ENCODE assay signal across 25 cellular contexts in the genomic region with DNA sequence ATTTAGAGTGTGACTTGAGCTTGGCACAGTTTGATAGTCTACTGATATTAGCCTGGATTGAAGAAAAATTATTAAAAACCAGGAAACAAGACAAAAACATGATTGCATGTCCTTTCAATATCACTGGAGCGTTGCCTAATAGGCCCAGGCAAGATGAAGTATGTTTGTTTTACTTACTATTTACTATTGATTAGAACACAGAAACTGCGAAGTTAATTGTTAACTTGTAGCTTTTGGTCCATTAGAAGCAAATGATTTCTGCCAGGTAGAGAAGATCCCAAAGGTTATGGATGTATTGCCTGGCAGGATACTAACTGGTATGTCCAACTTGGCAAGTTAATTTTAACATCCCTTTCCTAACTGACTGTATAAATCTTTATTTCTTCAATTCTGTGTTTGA.
DNase-seq lines count a peak whose midpoint lies in the region; ATAC-seq, FAIRE-seq and TF ChIP-seq lines count a peak whose summit lies in the region.
"Had no signal": no experiment of that assay in that cellular context is flagged by ENCODE, and none has a peak within 500 bp of the region (broad histone marks: within the 10 kb centered on the region; RNA-seq: fewer than 3 reads in every experiment).

No MANE protein-coding gene starts in this region.

- H3K4me1 ChIP-seq in endodermal cell (ENCODE audit: control insufficient read depth, insufficient read depth, low read length), result peaks cover 6% of the 10 kb centered on the region
- H3K4me1 ChIP-seq in HepG2 (ENCODE audit: insufficient read depth, low read length), result no peaks in the 10 kb centered on the region
- no peaks in the 10 kb centered on the region for H3K4me1 ChIP-seq in small intestine (ENCODE audit: control insufficient read depth in 2 of 2, insufficient read depth in 1 of 2, low read depth in 1 of 2, low read length in 1 of 2)
- H3K4me1 ChIP-seq in testis, result no peaks in the 10 kb centered on the region
- H3K4me1 ChIP-seq: A549; BE2C; BLaER1 treated with 17β-estradiol and CSF1 and Interleukin-3, amounts not matched to agents 10 nM and 100 nM had no signal

- TF ChIP-seq EP300 in HepG2 (IDR thresholded peaks at IDR 0.05; ENCODE audit: low read depth in 2 of 2, low read length in 2 of 2) (no peak), HepG2 (CRISPR knock-in tag; IDR thresholded peaks at IDR 0.05; ENCODE audit: borderline replicate concordance) (no peak)

- no peak overlapping the region for H3K27ac Mint-ChIP-seq in endodermal cell
- H3K27ac Mint-ChIP-seq: CD14-positive monocyte; CD4-positive, alpha-beta T cell; GM23338; H9 had no signal

- H3K9ac ChIP-seq in endodermal cell (ENCODE audit: extremely low read depth, low read length, poor library complexity, severe bottlenecking) (no peak overlapping the region), HepG2 (ENCODE audit: insufficient read depth, low read depth, low read length) (no peak overlapping the region)
- H3K9ac ChIP-seq: BLaER1 treated with 17β-estradiol and CSF1 and Interleukin-3, amounts not matched to agents 10 nM and 100 nM had no signal

- no peak overlapping the region for H3K4me3 Mint-ChIP-seq in endodermal cell
- H3K4me3 Mint-ChIP-seq: CD14-positive monocyte; CD4-positive, alpha-beta T cell; GM23338; H9 had no signal

- intact Hi-C loops in HepG2 (cut with micrococcal nuclease; ENCODE audit: unreplicated experiment) (no loop called here), testis (cut with DNase I; ENCODE audit: low total_unique reads) (no loop called here)

- ATAC-seq in HepG2, result peak; percentile 60
- ATAC-seq: A549, GM23338, HCT116 had no signal

- POLR2A ChIA-PET in HepG2 (lab: Yijun Ruan, JAX), result no interaction called here

- BruUV-seq in HepG2 (replicated peaks; lab: Mats Ljungman, UMichigan), result no TSS peak

- H4K20me1 ChIP-seq in HepG2 (ENCODE audit: insufficient read depth, low read length), result no peaks in the 10 kb centered on the region
- H4K20me1 ChIP-seq: BLaER1 treated with 17β-estradiol and CSF1 and Interleukin-3, amounts not matched to agents 10 nM and 100 nM had no signal

- TF ChIP-seq RAD21 in HepG2 (CRISPR knock-in tag; IDR thresholded peaks at IDR 0.05), result no peak

- TF ChIP-seq POLR2A in HepG2 (IDR thresholded peaks at IDR 0.05; ENCODE audit: insufficient read depth in 1 of 2, low read depth in 2 of 2, low read length in 2 of 2) (no peak), testis (IDR thresholded peaks at IDR 0.05) (no peak)

- H3K27ac ChIP-seq in endodermal cell (ENCODE audit: low read depth, low read length) (no peak overlapping the region), HepG2 (ENCODE audit: extremely low read length, insufficient read depth, low read length) (no peak overlapping the region), small intestine (ENCODE audit: low read depth in 1 of 2, low read length in 1 of 2) (no peak overlapping the region), testis (no peak overlapping the region)
- H3K27ac ChIP-seq: A549; BLaER1 treated with 17β-estradiol and CSF1 and Interleukin-3, amounts not matched to agents 10 nM and 100 nM had no signal

- peaks cover 22% of the 10 kb centered on the region for H3K4me1 Mint-ChIP-seq in endodermal cell
- H3K4me1 Mint-ChIP-seq: CD14-positive monocyte, GM23338 had no signal

- H3K27me3 ChIP-seq in endodermal cell (ENCODE audit: control insufficient read depth, insufficient read depth, low read length, poor library complexity, severe bottlenecking), result no peaks in the 10 kb centered on the region
- H3K27me3 ChIP-seq in HepG2 (ENCODE audit: control insufficient read depth in 1 of 2, insufficient read depth in 2 of 2, low read length in 2 of 2), result no peaks in the 10 kb centered on the region
- no peaks in the 10 kb centered on the region for H3K27me3 ChIP-seq in small intestine (ENCODE audit: control insufficient read depth in 2 of 2, insufficient read depth in 2 of 2, low read length in 2 of 2)
- H3K27me3 ChIP-seq in testis, result no peaks in the 10 kb centered on the region
- H3K27me3 ChIP-seq: BE2C; BLaER1 treated with 17β-estradiol and CSF1 and Interleukin-3, amounts not matched to agents 10 nM and 100 nM had no signal

- FAIRE-seq in HepG2 (lab: Jason Lieb, UNC), result no peak
- FAIRE-seq in small intestine (lab: Jason Lieb, UNC), result no peak
- FAIRE-seq: GM12891, GM18507 had no signal

- CTCF ChIA-PET in HepG2 (lab: Yijun Ruan, JAX; ENCODE audit: low intra/inter-chr PET ratio, low total read pairs), result no interaction called here

- peaks cover 77% of the 10 kb centered on the region for H3K36me3 Mint-ChIP-seq in endodermal cell (ENCODE audit: low read depth)
- H3K36me3 Mint-ChIP-seq: CD14-positive monocyte had no signal

- H3K9me3 ChIP-seq in endodermal cell (ENCODE audit: control insufficient read depth, low read length) (peaks cover 54% of the 10 kb centered on the region), HepG2 (ENCODE audit: low read length) (no peaks in the 10 kb centered on the region), small intestine (ENCODE audit: control insufficient read depth, low read depth) (no peaks in the 10 kb centered on the region), testis (no peaks in the 10 kb centered on the region)
- H3K9me3 ChIP-seq: A549; BE2C; BLaER1 treated with 17β-estradiol and CSF1 and Interleukin-3, amounts not matched to agents 10 nM and 100 nM had no signal

- H2AFZ ChIP-seq in HepG2 (ENCODE audit: low read length), result no peak overlapping the region
- H2AFZ ChIP-seq: GM23338 had no signal

- H3K9me3 Mint-ChIP-seq in endodermal cell, result peaks cover 10% of the 10 kb centered on the region
- H3K9me3 Mint-ChIP-seq: CD4-positive, alpha-beta T cell had no signal

- DNase-seq in DMS53 treated with DMSO at 0.1 percent for 48 hours (lab: John Stamatoyannopoulos, UW; ENCODE audit: unreplicated experiment) (peak; percentile 93), endodermal cell (no peak), HepG2 (ENCODE audit: low spot score) (no peak), small intestine (peak; percentile 1), NCI-H1092 treated with DMSO at 0.1 percent for 48 hours (lab: John Stamatoyannopoulos, UW) (no peak), testis (no peak)
- no peak for DNase-seq in stimulated activated CD4-positive, alpha-beta T cell treated with anti-CD3 and anti-CD28 coated beads, Interleukin-4, amount 100 ng/mL, for 1 hour
- DNase-seq: 8988T; ACHN; AML-193; BE2C; Calu3; CD4-positive, alpha-beta T cell; COR-L47; DMS153; DMS79 treated with DMSO at 0.1 percent for 48 hours; GF-D8; H9 had no signal

- no peaks in the 10 kb centered on the region for H3K79me2 ChIP-seq in HepG2 (ENCODE audit: insufficient read depth, low read length)

- H3K36me3 ChIP-seq in endodermal cell (ENCODE audit: control insufficient read depth, insufficient read depth, low read length) (peaks cover 94% of the 10 kb centered on the region), HepG2 (replicated peaks in 1 of 2; ENCODE audit: control insufficient read depth in 1 of 2, insufficient read depth in 2 of 2, low read length in 2 of 2) (no peaks in the 10 kb centered on the region), small intestine (ENCODE audit: control insufficient read depth in 2 of 2, insufficient read depth in 2 of 2, low read length in 2 of 2) (no peaks in the 10 kb centered on the region), testis (ENCODE audit: low read depth, missing control alignments) (no peaks in the 10 kb centered on the region)
- H3K36me3 ChIP-seq: BE2C; BLaER1 treated with 17β-estradiol and CSF1 and Interleukin-3, amounts not matched to agents 10 nM and 100 nM had no signal

- H3K4me2 ChIP-seq in HepG2 (ENCODE audit: low read depth, low read length), result no peak overlapping the region
- H3K4me2 ChIP-seq: A549; BLaER1 treated with 17β-estradiol and CSF1 and Interleukin-3, amounts not matched to agents 10 nM and 100 nM; GM23338 had no signal

- in situ Hi-C loops in HepG2 (cut with HindIII; ENCODE audit: extremely low pct_ligation_motif_present, low pct_unique_long_range_greater_than_20kb), result no loop called here

- 100% methylated on average over 2 of the region's 2 CpGs; no CpG with 5 or more reads in 1 of the 2 experiments for WGBS in endodermal cell (ENCODE audit: insufficient coverage in 1 of 2, insufficient read length in 1 of 2), 2 experiments
- 0% methylated on average over 2 of the region's 2 CpGs for WGBS in HepG2 (ENCODE audit: low lambda C conversion rate)
- 5 to 46% (median 29%) methylated on average over 2 of the region's 2 CpGs for WGBS in small intestine, 3 donors
- 72 to 85% methylated on average over 2 of the region's 2 CpGs for WGBS in testis, 2 donors

- peak overlapping the region; percentile 9 for H3K4me3 ChIP-seq in endodermal cell (ENCODE audit: low read length)
- H3K4me3 ChIP-seq in HepG2 (replicated peaks in 1 of 3; ENCODE audit: insufficient read depth in 1 of 3, low read depth in 2 of 3, low read length in 3 of 3), result no peak overlapping the region
- H3K4me3 ChIP-seq in small intestine (ENCODE audit: low read depth in 1 of 2, low read length in 2 of 2), result no peak overlapping the region
- no peak overlapping the region for H3K4me3 ChIP-seq in testis
- H3K4me3 ChIP-seq: A549; BLaER1 treated with 17β-estradiol and CSF1 and Interleukin-3, amounts not matched to agents 10 nM and 100 nM; GM23338 had no signal

- no peaks in the 10 kb centered on the region for H3K27me3 Mint-ChIP-seq in endodermal cell (ENCODE audit: insufficient read depth)
- H3K27me3 Mint-ChIP-seq: CD4-positive, alpha-beta T cell had no signal

- no peak for TF ChIP-seq CTCF in endodermal cell (conservative IDR thresholded peaks at IDR 0.05)
- no peak for TF ChIP-seq CTCF in HepG2 (CRISPR knock-in tag; IDR thresholded peaks at IDR 0.05)
- no peak for TF ChIP-seq CTCF in testis (IDR thresholded peaks at IDR 0.05)

TF ChIP-seq in HepG2, 621 proteins besides CTCF, POLR2A, EP300 and RAD21:
- TF ChIP-seq RXRB (CRISPR knock-in tag; IDR thresholded peaks at IDR 0.05; ENCODE audit: borderline replicate concordance) (no peak), ZNF572 (CRISPR knock-in tag; IDR thresholded peaks at IDR 0.05) (no peak), FOXA3 (CRISPR knock-in tag; IDR thresholded peaks at IDR 0.05) (0 out of 2 replicates have a peak, but pooled peaks have one; percentile 8), GATA4 (IDR thresholded peaks at IDR 0.05; ENCODE audit: borderline replicate concordance, low read depth) (no peak), CEBPB (IDR thresholded peaks at IDR 0.05; ENCODE audit: borderline replicate concordance, low read depth, low read length) (peak; percentile 52; the same call in 1 of the 2 replicates), ZNF703 (CRISPR knock-in tag; IDR thresholded peaks at IDR 0.05; ENCODE audit: borderline replicate concordance) (no peak), THAP7 (CRISPR knock-in tag; IDR thresholded peaks at IDR 0.05) (no peak)
TF ChIP-seq in HepG2: peak in this region for 2.

Comparison
In these comparisons a context has a peak if more than half of its experiments do, and no peak if none do; other contexts are left out.
1. DNase-seq: peak in DMS53 treated with DMSO at 0.1 percent for 48 hours (single experiment) and small intestine (single experiment); none in endodermal cell (single experiment), HepG2 (single experiment), NCI-H1092 treated with DMSO at 0.1 percent for 48 hours (single experiment), testis (single experiment) and stimulated activated CD4-positive, alpha-beta T cell treated with anti-CD3 and anti-CD28 coated beads, Interleukin-4, amount 100 ng/mL, for 1 hour (single experiment).